ENCODE assay signal across 18 cellular contexts in the genomic region with DNA sequence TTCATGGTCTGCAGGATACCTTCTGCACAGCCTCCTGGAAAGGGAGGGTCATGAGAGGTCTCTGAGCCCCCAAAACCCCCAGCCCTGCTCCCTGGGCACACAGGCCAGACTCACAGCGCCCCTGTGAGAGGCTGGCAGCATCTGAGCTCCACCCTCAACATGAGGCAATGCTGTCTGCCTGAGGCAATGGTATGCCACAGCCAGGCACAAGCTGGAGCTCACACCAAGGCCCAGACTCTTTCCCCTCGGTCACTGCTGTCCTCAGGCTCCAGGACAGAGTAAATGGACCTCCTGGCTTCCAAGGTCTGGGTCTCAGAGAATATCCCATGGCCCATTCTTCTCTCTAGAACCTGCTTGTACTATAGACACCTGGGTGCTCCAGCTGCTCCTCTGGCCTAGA. TPM values are rescaled to one million over a fixed set of nuclear protein-coding genes. Genes with fewer than 3 reads are reported as not detected.
DNase-seq lines count a peak whose midpoint lies in the region; ATAC-seq, FAIRE-seq and TF ChIP-seq lines count a peak whose summit lies in the region.
"Had no signal": no experiment of that assay in that cellular context is flagged by ENCODE, and none has a peak within 500 bp of the region (broad histone marks: within the 10 kb centered on the region; RNA-seq: fewer than 3 reads in every experiment).

No MANE protein-coding gene starts in this region.

- ATAC-seq in activated CD4-positive, alpha-beta T cell treated with anti-CD3 and anti-CD28 coated beads for 36 hours: no peak
- ATAC-seq in GM12878 (no peak), gastrocnemius medialis (peak; percentile 13 to 65)
- ATAC-seq: effector memory CD8-positive, alpha-beta T cell; SK-N-SH treated with all-trans-retinoic acid at 6 μM for 48 hours had no signal

- H3K4me3 Mint-ChIP-seq in activated CD4-positive, alpha-beta T cell treated with anti-CD3 and anti-CD28 coated beads for 36 hours: no peak overlapping the region
- no peak overlapping the region for H3K4me3 Mint-ChIP-seq in HFFc6
- H3K4me3 Mint-ChIP-seq: activated naive CD4-positive, alpha-beta T cell treated with anti-CD3 and anti-CD28 coated beads, Interleukin-2, amount 10 ng/mL, durations not matched to agents 7 days and 5 days; effector memory CD8-positive, alpha-beta T cell; nephron had no signal

- H3K36me3 ChIP-seq in GM12878 (ENCODE audit: control insufficient read depth in 2 of 2, insufficient read depth in 2 of 2, low read length in 1 of 2) (peaks cover 41 to 47% of the 10 kb centered on the region in 2 experiments), gastrocnemius medialis (peaks cover 2 to 48% of the 10 kb centered on the region in 2 donors)

- TF ChIP-seq POLR2A in GM12878 (IDR thresholded peaks at IDR 0.05; ENCODE audit: low read depth, low read length): 0 out of 2 replicates have a peak, but pooled peaks have one; percentile 20
- TF ChIP-seq POLR2A in gastrocnemius medialis (IDR thresholded peaks at IDR 0.05): peak in 1 of 2 donors; percentile 65

- H4K20me1 ChIP-seq in GM12878 (ENCODE audit: control insufficient read depth, insufficient read depth): no peaks in the 10 kb centered on the region

- no TSS peak for BruUV-seq in GM12878 (replicated peaks; lab: Mats Ljungman, UMichigan)

- CTCF ChIA-PET in activated CD4-positive, alpha-beta T cell treated with anti-CD3 and anti-CD28 coated beads for 36 hours (lab: Charles Lee): interaction anchor here (0.6 to 10.0 kb wide), 10 partner anchors 8 to 243 kb away, joined by 3 to 63 read pairs (median 3); a partner anchor contains a TSS
- CTCF ChIA-PET in GM12878 (lab: Yijun Ruan, JAX): interaction anchor here (1.3 to 5.7 kb wide), 4 partner anchors 8 to 102 kb away, joined by 3 to 140 read pairs (median 36); a partner anchor contains a TSS

- H3K36me3 Mint-ChIP-seq in activated CD4-positive, alpha-beta T cell treated with anti-CD3 and anti-CD28 coated beads for 36 hours (ENCODE audit: low read depth): peaks cover 36% of the 10 kb centered on the region
- H3K36me3 Mint-ChIP-seq in HFFc6 (ENCODE audit: low read depth): peaks cover 44% of the 10 kb centered on the region

- no peak for TF ChIP-seq EP300 in GM12878 (IDR thresholded peaks at IDR 0.05; ENCODE audit: borderline replicate concordance in 1 of 2, control insufficient read depth in 1 of 2, low read depth in 2 of 2, low read length in 2 of 2)

- peaks cover 61% of the 10 kb centered on the region for H3K79me2 ChIP-seq in GM12878 (ENCODE audit: control insufficient read depth, insufficient read depth, low read length)

- no peaks in the 10 kb centered on the region for H3K9me3 ChIP-seq in GM12878 (replicated peaks; ENCODE audit: control insufficient read depth, insufficient read depth, low read length)
- H3K9me3 ChIP-seq in gastrocnemius medialis: no peaks in the 10 kb centered on the region

- intact Hi-C loops in activated CD4-positive, alpha-beta T cell treated with anti-CD3 and anti-CD28 coated beads for 36 hours (cut with DNase I, micrococcal nuclease): loop anchor here (5.0 kb wide), 2 partner anchors 99 to 109 kb away; a partner anchor contains a TSS
- intact Hi-C loops in GM12878 (cut with micrococcal nuclease; ENCODE audit: unreplicated experiment): loop anchor here (10.0 kb wide), 1 partner anchor 121 kb away; a partner anchor contains a TSS
- intact Hi-C loops in gastrocnemius medialis (cut with DNase I; ENCODE audit: low total_unique reads): no loop called here

- peak overlapping the region; percentile 71 for H3K27ac Mint-ChIP-seq in activated CD4-positive, alpha-beta T cell treated with anti-CD3 and anti-CD28 coated beads for 36 hours
- H3K27ac Mint-ChIP-seq in HFFc6: peak overlapping the region; percentile 2; the same call in 1 of the 2 replicates
- H3K27ac Mint-ChIP-seq: activated naive CD4-positive, alpha-beta T cell treated with anti-CD3 and anti-CD28 coated beads, Interleukin-2, amount 10 ng/mL, durations not matched to agents 7 days and 5 days; nephron had no signal

- H3K27me3 Mint-ChIP-seq in activated CD4-positive, alpha-beta T cell treated with anti-CD3 and anti-CD28 coated beads for 36 hours: no peaks in the 10 kb centered on the region
- H3K27me3 Mint-ChIP-seq in HFFc6 (ENCODE audit: insufficient read depth): peaks cover 1% of the 10 kb centered on the region
- H3K27me3 Mint-ChIP-seq: activated naive CD4-positive, alpha-beta T cell treated with anti-CD3 and anti-CD28 coated beads, Interleukin-2, amount 10 ng/mL, durations not matched to agents 7 days and 5 days; effector memory CD8-positive, alpha-beta T cell had no signal

- WGBS in GM12878 (ENCODE audit: insufficient coverage, insufficient replicate concordance, low lambda C conversion rate, missing lambda C conversion rate): 100% methylated on average over 2 of the region's 2 CpGs

- SMC1A ChIA-PET in GM12878 (lab: Charles Lee; ENCODE audit: uncharacterized antibody, unreplicated experiment): interaction anchor here (0.8 to 21.2 kb wide), 4 partner anchors 8 to 108 kb away, joined by 3 to 460 read pairs (median 30); a partner anchor contains a TSS

- no peaks in the 10 kb centered on the region for H3K9me3 Mint-ChIP-seq in activated CD4-positive, alpha-beta T cell treated with anti-CD3 and anti-CD28 coated beads for 36 hours (ENCODE audit: low read depth)
- no peaks in the 10 kb centered on the region for H3K9me3 Mint-ChIP-seq in HFFc6
- H3K9me3 Mint-ChIP-seq: activated naive CD4-positive, alpha-beta T cell treated with anti-CD3 and anti-CD28 coated beads, Interleukin-2, amount 10 ng/mL, durations not matched to agents 7 days and 5 days; effector memory CD8-positive, alpha-beta T cell; nephron had no signal

- in situ Hi-C loops in GM12878 (cut with MboI): no loop called here
- in situ Hi-C loops in gastrocnemius medialis (cut with MboI; ENCODE audit: low sequenced_read_pairs in 4 of 4): loop anchor here in 1 of 4 donors (25.0 kb wide), 1 partner anchor 371 kb away; a partner anchor contains a TSS

- RAD21 ChIA-PET in GM12878 (lab: Charles Lee; ENCODE audit: unreplicated experiment): interaction anchor here (1.0 to 13.6 kb wide), 6 partner anchors 8 to 37 kb away, joined by 3 to 323 read pairs (median 30); a partner anchor contains a TSS

- no peak for DNase-seq in activated CD4-positive, alpha-beta T cell treated with anti-CD3 and anti-CD28 coated beads for 36 hours
- DNase-seq in activated CD4-positive, alpha-beta T cell treated with anti-CD3 and anti-CD28 coated beads for 1 hour: no peak
- no peak for DNase-seq in HFFc6
- DNase-seq in GM12878 (ENCODE audit: low read depth, low spot score): no peak
- peak in 1 of 2 donors; percentile 74 for DNase-seq in gastrocnemius medialis
- DNase-seq in NCI-H526 treated with DMSO at 0.1 percent for 48 hours (lab: John Stamatoyannopoulos, UW): no peak
- no peak for DNase-seq in SHP77 treated with DMSO at 0.1 percent for 48 hours (lab: John Stamatoyannopoulos, UW)
- DNase-seq in NCI-H69 (lab: John Stamatoyannopoulos, UW): no peak
- DNase-seq: activated naive CD4-positive, alpha-beta T cell treated with anti-CD3 and anti-CD28 coated beads, Interleukin-2, amount 10 ng/mL, durations not matched to agents 7 days and 5 days; effector memory CD8-positive, alpha-beta T cell; EL; H7; NCI-H1930; OCI-M1 had no signal

- TF ChIP-seq RAD21 in GM12878 (IDR thresholded peaks at IDR 0.05; ENCODE audit: insufficient read depth, low read depth, low read length): no peak

- no peak overlapping the region for H3K9ac ChIP-seq in GM12878 (ENCODE audit: control insufficient read depth, insufficient read depth, low read length)

- H3K4me3 ChIP-seq in GM12878: no peak overlapping the region
- H3K4me3 ChIP-seq in gastrocnemius medialis: no peak overlapping the region
- H3K4me3 ChIP-seq: cardiac muscle cell, lung had no signal

- H3K4me2 ChIP-seq in GM12878 (ENCODE audit: control insufficient read depth, insufficient read depth): no peak overlapping the region

- FAIRE-seq in GM12878 (lab: Jason Lieb, UNC): no peak

- H2AFZ ChIP-seq in GM12878 (ENCODE audit: control insufficient read depth, low read depth, low read length): no peak overlapping the region

- POLR2A ChIA-PET in activated CD4-positive, alpha-beta T cell treated with anti-CD3 and anti-CD28 coated beads for 36 hours (lab: Charles Lee): interaction anchor here (1.5 kb wide), 1 partner anchor 18 kb away, joined by 3 read pairs; no protein-coding TSS in a partner anchor
- POLR2A ChIA-PET in GM12878 (lab: Charles Lee): interaction anchor here (0.8 to 23.9 kb wide), 3 partner anchors 20 to 118 kb away, joined by 3 to 630 read pairs (median 4); a partner anchor contains a TSS

- H3K4me1 ChIP-seq in GM12878 (ENCODE audit: control insufficient read depth, insufficient read depth, low read length) (peaks cover 62% of the 10 kb centered on the region), gastrocnemius medialis (peaks cover 95 to 100% of the 10 kb centered on the region in 2 donors)

- H3K4me1 Mint-ChIP-seq in activated CD4-positive, alpha-beta T cell treated with anti-CD3 and anti-CD28 coated beads for 36 hours: peaks cover 64% of the 10 kb centered on the region
- peaks cover 56% of the 10 kb centered on the region for H3K4me1 Mint-ChIP-seq in HFFc6 (ENCODE audit: low read depth)

- H3K27ac ChIP-seq in GM12878 (ENCODE audit: control insufficient read depth, insufficient read depth) (no peak overlapping the region), gastrocnemius medialis (peak overlapping the region; percentile 96 to 99 (median 98))
- H3K27ac ChIP-seq: cardiac muscle cell had no signal

- no peak for TF ChIP-seq CTCF in HFFc6 (IDR thresholded peaks at IDR 0.05)
- TF ChIP-seq CTCF in GM12878 (IDR thresholded peaks at IDR 0.05 in 2 of 3, conservative IDR thresholded peaks at IDR 0.05 in 1 of 3; ENCODE audit: control insufficient read depth in 2 of 3, extremely low read depth in 1 of 3, insufficient read depth in 1 of 3, low read depth in 3 of 3, low read length in 3 of 3): no peak
- TF ChIP-seq CTCF in gastrocnemius medialis (IDR thresholded peaks at IDR 0.05 in 4 of 5, conservative IDR thresholded peaks at IDR 0.05 in 1 of 5): no peak

- H3K27me3 ChIP-seq in GM12878 (replicated peaks in 1 of 2; ENCODE audit: control insufficient read depth in 2 of 2, insufficient read depth in 2 of 2, low read length in 1 of 2): no peaks in the 10 kb centered on the region
- no peaks in the 10 kb centered on the region for H3K27me3 ChIP-seq in gastrocnemius medialis
- H3K27me3 ChIP-seq: cardiac muscle cell had no signal

RNA-seq across cellular contexts. Expression of a gene that starts 17.2 kb away (rescaled TPM):
- 10 to 100 TPM; 32.1 to 33.6 TPM for total RNA-seq in activated CD4-positive, alpha-beta T cell treated with anti-CD3 and anti-CD28 coated beads for 36 hours
- total RNA-seq in HFFc6 (2021; fragmentation: NEBNext Ultra II Directional; extraction: Animal tissue kit (Norgen Biotek cat#: 25700)): 10 to 100 TPM; 50.0 to 60.1 (median 56.8) TPM
- 44.6 and 59.9 TPM in 2 replicates for total RNA-seq in GM12878 (2013; cell fraction: nucleolus; rRNA removed)
- total RNA-seq in GM12878 (2014; rRNA removed) (13.8 and 17.1 TPM in 2 replicates), GM12878 (2014; rRNA removed; fragmentation: Illumina TruSeq; extraction: Trizol) (8.1 and 9.1 TPM in 2 replicates), GM12878 (2021) (47.3 and 53.0 TPM in 2 replicates), gastrocnemius medialis (100 to 1,000 TPM; 129 to 260 (median 168) TPM)
- 10.6 TPM for polyA plus RNA-seq in GM12878 (2011; ENCODE audit: low read depth)
- polyA plus RNA-seq in GM12878 (2011; rRNA removed) (4.7 and 12.0 TPM in 2 replicates), GM12878 (2014; fragmentation: Illumina TruSeq; extraction: Trizol) (11.2 and 16.5 TPM in 2 replicates), GM12878 (2014; fragmentation: Nextera tagmentation; extraction: Ambion mirVana) (1 to 10 TPM in 1 of 2 experiments, under 1 TPM in 1; 0.61 to 1.3 TPM), GM12878 (2014; rRNA removed) (23.7 and 26.4 TPM in 2 replicates), GM12878 (2016; fragmentation: Nextera tagmentation; extraction: Ambion mirVana) (10 to 100 TPM; 38.2 to 44.2 TPM)
- 16.5 and 18.1 TPM in 2 replicates for polyA plus RNA-seq in GM12878 (2011; cell fraction: cytosol; rRNA removed)
- polyA plus RNA-seq in GM12878 (2011; cell fraction: nucleus; rRNA removed): 34.0 and 52.7 TPM in 2 replicates
- 27.0 and 28.1 TPM in 2 replicates for polyA plus RNA-seq in GM12878 (2012)
- 13.3 and 13.9 TPM in 2 replicates for polyA minus RNA-seq in GM12878 (2011; rRNA and poly(A)+ RNA removed)
- polyA minus RNA-seq in GM12878 (2011; cell fraction: cytosol; rRNA and poly(A)+ RNA removed): 14.3 and 15.9 TPM in 2 replicates
- polyA minus RNA-seq in GM12878 (2011; cell fraction: nucleus; rRNA and poly(A)+ RNA removed): 11.0 and 24.5 TPM in 2 replicates

Comparison
In these comparisons a context has a peak if more than half of its experiments do, and no peak if none do; other contexts are left out.
1. ATAC-seq: peak in gastrocnemius medialis (2 of 2); none in activated CD4-positive, alpha-beta T cell treated with anti-CD3 and anti-CD28 coated beads for 36 hours (single experiment) and GM12878 (single experiment).